ENCODE assay signal across 8 cellular contexts in genomic region chrX:108091266-108091877, GRCh38. TPM values are rescaled to one million over a fixed set of nuclear protein-coding genes. Genes with fewer than 3 reads are reported as not detected.
DNase-seq lines count a peak whose midpoint lies in the region; ATAC-seq, FAIRE-seq and TF ChIP-seq lines count a peak whose summit lies in the region.

Gene ATG4A, plus strand, starts transcription at chrX:108091778. Its CDS starts 49 bp downstream, at chrX:108091827.
Gene PSMD10, minus strand, starts transcription at chrX:108091542. Its CDS starts 22 bp downstream, at chrX:108091520.

- H3K27ac ChIP-seq in angular gyrus (ENCODE audit: low read depth, low read length) (peak within 1 kb of the TSS; percentile 77), psoas muscle (peak within 1 kb of the TSS; percentile 86)

- H3K36me3 Mint-ChIP-seq in T-helper 17 cell (ENCODE audit: low read depth) = no peaks in the 10 kb centered on the region

- 0 to 27% (median 0%) methylated on average over 37 to 47 of the region's 47 CpGs for WGBS in psoas muscle, 3 donors

- peak; percentile 97 for FAIRE-seq in GM18507 (lab: Jason Lieb, UNC)
- no peak for FAIRE-seq in urothelium cell line (lab: Jason Lieb, UNC)

- H3K27me3 ChIP-seq in psoas muscle (ENCODE audit: insufficient read depth in 3 of 3, low read length in 2 of 3) = no peaks in the 10 kb centered on the region

- peak; percentile 97 for ATAC-seq in HG02970 (IDR thresholded peaks at IDR 0.05; ENCODE audit: low FRiP score, unreplicated experiment)
- ATAC-seq in T-helper 17 cell = peak; percentile 97
- peak; percentile 99 for ATAC-seq in left ventricle myocardium superior
- ATAC-seq in psoas muscle = peak; percentile 96 to 98 (median 96)

- H3K4me3 Mint-ChIP-seq in T-helper 17 cell = no peak within 1 kb of the TSS

- H3K4me3 ChIP-seq in psoas muscle = peak within 1 kb of the TSS; percentile 70

- TF ChIP-seq CTCF in psoas muscle (IDR thresholded peaks at IDR 0.05) = no peak

- no peaks in the 10 kb centered on the region for H3K4me1 ChIP-seq in psoas muscle

- no peak within 1 kb of the TSS for H3K27ac Mint-ChIP-seq in T-helper 17 cell

- H3K36me3 ChIP-seq in psoas muscle (ENCODE audit: insufficient read depth in 1 of 2, low read depth in 1 of 2) = peaks cover 0 to 17% of the 10 kb centered on the region in 2 donors

- peaks cover 5% of the 10 kb centered on the region for H3K4me1 Mint-ChIP-seq in T-helper 17 cell

- no peaks in the 10 kb centered on the region for H3K27me3 Mint-ChIP-seq in T-helper 17 cell

- intact Hi-C loops in left ventricle myocardium superior (cut with micrococcal nuclease) = no loop called here
- intact Hi-C loops in psoas muscle (cut with DNase I) = no loop called here

- H3K9me3 ChIP-seq in T-helper 17 cell (ENCODE audit: control insufficient read depth, low read length, poor library complexity, severe bottlenecking) = no peaks in the 10 kb centered on the region
- H3K9me3 ChIP-seq in psoas muscle = no peaks in the 10 kb centered on the region

- DNase-seq in GM18507 (ENCODE audit: extremely low spot score, insufficient read length, low read depth) (peak; percentile 48), NCI-H187 (lab: John Stamatoyannopoulos, UW) (peak; percentile 76 to 95), T-helper 17 cell (peak; percentile 75 to 84 (median 76)), left ventricle myocardium superior (peak; percentile 93), psoas muscle (peak; percentile 92 to 96), urothelium cell line (ENCODE audit: low spot score) (peak; percentile 73)

RNA-seq across cellular contexts. Expression of gene ATG4A, which starts in this region (rescaled TPM):
- total RNA-seq in T-helper 17 cell (1 to 10 TPM; 8.2 to 8.3 TPM), left ventricle myocardium superior (21.0 TPM), psoas muscle (10 to 100 TPM; 18.8 to 26.8 (median 22.6) TPM)
- 10 to 100 TPM; 14.7 to 35.1 (median 20.4) TPM for polyA plus RNA-seq in psoas muscle

RNA-seq across cellular contexts. Expression of gene PSMD10, which starts in this region (rescaled TPM):
- total RNA-seq in T-helper 17 cell (10 to 100 TPM; 14.3 to 17.5 TPM), left ventricle myocardium superior (18.9 TPM), psoas muscle (10 to 100 TPM; 11.3 to 21.9 (median 18.9) TPM)
- 10 to 100 TPM; 16.8 to 37.0 (median 27.5) TPM for polyA plus RNA-seq in psoas muscle

Comparison
In these comparisons a context has a peak if more than half of its experiments do, and no peak if none do; other contexts are left out.
1. Peak in every context shown above with its lines: DNase-seq, ATAC-seq, H3K4me3 ChIP-seq and H3K27ac ChIP-seq.